ENCODE assay signal across 14 cellular contexts in genomic region chr12:104275689-104276088, GRCh38. TPM values are rescaled to one million over a fixed set of nuclear protein-coding genes. Genes with fewer than 3 reads are reported as not detected.
DNase-seq lines count a peak whose midpoint lies in the region; ATAC-seq, FAIRE-seq and TF ChIP-seq lines count a peak whose summit lies in the region.
"Had no signal": no experiment of that assay in that cellular context is flagged by ENCODE, and none has a peak within 500 bp of the region (broad histone marks: within the 10 kb centered on the region; RNA-seq: fewer than 3 reads in every experiment).

No MANE protein-coding gene starts in this region.

- no peaks in the 10 kb centered on the region for H3K4me1 Mint-ChIP-seq in GM23338

- H3K4me3 Mint-ChIP-seq in GM23338, result no peak overlapping the region

- no peak for ATAC-seq in GM23338
- no peak for ATAC-seq in lower lobe of right lung
- ATAC-seq in HG02885 (IDR thresholded peaks at IDR 0.05; ENCODE audit: poor library complexity, unreplicated experiment), result no peak
- no peak for ATAC-seq in HG02973 (IDR thresholded peaks at IDR 0.05; ENCODE audit: unreplicated experiment)
- no peak for ATAC-seq in GM19324 (IDR thresholded peaks at IDR 0.05; ENCODE audit: low FRiP score, unreplicated experiment)

- H4K20me1 ChIP-seq in GM23338 (replicated peaks; ENCODE audit: insufficient read depth), result no peaks in the 10 kb centered on the region
- H4K20me1 ChIP-seq in OCI-LY3 (ENCODE audit: insufficient read depth, low read length), result no peaks in the 10 kb centered on the region

- H3K36me3 ChIP-seq in GM23338 (ENCODE audit: insufficient read depth) (no peaks in the 10 kb centered on the region), OCI-LY3 (replicated peaks; ENCODE audit: low read depth, low read length) (no peaks in the 10 kb centered on the region), lower lobe of right lung (no peaks in the 10 kb centered on the region)
- H3K36me3 ChIP-seq: cardiac muscle cell had no signal

- H3K9ac ChIP-seq in OCI-LY3 (ENCODE audit: low read length), result 0 out of 2 replicates have a peak overlapping the region, but pooled peaks have one; percentile 43

- H3K27me3 ChIP-seq in GM23338 (ENCODE audit: insufficient read depth) (no peaks in the 10 kb centered on the region), OCI-LY3 (ENCODE audit: low read depth, low read length) (no peaks in the 10 kb centered on the region), lower lobe of right lung (ENCODE audit: low read depth) (no peaks in the 10 kb centered on the region)
- H3K27me3 ChIP-seq: cardiac muscle cell had no signal

- H2AFZ ChIP-seq in GM23338 (peak overlapping the region; percentile 76; the same call in 1 of the 2 replicates), OCI-LY3 (ENCODE audit: low read depth, low read length) (peak overlapping the region; percentile 100)

- H3K4me2 ChIP-seq in GM23338, result no peak overlapping the region
- H3K4me2 ChIP-seq in OCI-LY3 (ENCODE audit: low read length), result peak overlapping the region; percentile 83

- H3K27ac Mint-ChIP-seq in GM23338, result no peak overlapping the region

- H3K79me2 ChIP-seq in GM23338 (replicated peaks; ENCODE audit: insufficient read depth), result no peaks in the 10 kb centered on the region
- H3K79me2 ChIP-seq in OCI-LY3 (ENCODE audit: low read length), result no peaks in the 10 kb centered on the region

- no peaks in the 10 kb centered on the region for H3K9me3 Mint-ChIP-seq in GM23338

- H3F3A ChIP-seq in GM23338 (replicated peaks; ENCODE audit: low read depth), result no peaks in the 10 kb centered on the region

- in situ Hi-C loops in Caki2 (cut with HindIII; ENCODE audit: low pct_unique_long_range_greater_than_20kb, low sequenced_read_pairs), result no loop called here

- H3K9me3 ChIP-seq in OCI-LY3 (ENCODE audit: insufficient read depth, low read length), result no peaks in the 10 kb centered on the region
- H3K9me3 ChIP-seq in lower lobe of right lung, result no peaks in the 10 kb centered on the region

- no peak for FAIRE-seq in D721Med (lab: Jason Lieb, UNC)
- FAIRE-seq: kidney had no signal

- TF ChIP-seq CTCF in GM23338 (conservative IDR thresholded peaks at IDR 0.05; ENCODE audit: low read depth in 2 of 2), result no peak
- TF ChIP-seq CTCF in OCI-LY3 (IDR thresholded peaks at IDR 0.05; ENCODE audit: low read depth, low read length), result no peak
- no peak for TF ChIP-seq CTCF in lower lobe of right lung (IDR thresholded peaks at IDR 0.05)
- TF ChIP-seq CTCF in D721Med (IDR thresholded peaks at IDR 0.05; ENCODE audit: insufficient read depth, missing control alignments), result no peak

- H3K36me3 Mint-ChIP-seq in GM23338 (ENCODE audit: low read depth), result no peaks in the 10 kb centered on the region

- no peaks in the 10 kb centered on the region for H3K9me2 ChIP-seq in GM23338 (ENCODE audit: insufficient read depth)

- DNase-seq in Caki2 (ENCODE audit: low read depth), result peak; percentile 73
- DNase-seq in GM23338 (ENCODE audit: low spot score), result no peak
- no peak for DNase-seq in lower lobe of right lung
- DNase-seq in D721Med (ENCODE audit: insufficient read length, low spot score), result no peak
- DNase-seq: EL; kidney; NCI-H2081 treated with DMSO at 0.1 percent for 48 hours; posterior cingulate gyrus; stimulated activated CD4-positive, alpha-beta T cell treated with anti-CD3 and anti-CD28 coated beads, Interleukin-2, amount 100 ng/mL, for 48 hours had no signal

- no peak overlapping the region for H3K27ac ChIP-seq in GM23338 (ENCODE audit: low read depth)
- no peak overlapping the region for H3K27ac ChIP-seq in OCI-LY3 (ENCODE audit: low read length)
- H3K27ac ChIP-seq in lower lobe of right lung, result peak overlapping the region; percentile 69
- H3K27ac ChIP-seq: cardiac muscle cell had no signal

- H3K4me1 ChIP-seq in GM23338 (ENCODE audit: insufficient read depth) (no peaks in the 10 kb centered on the region; the same call in 1 of the 2 replicates), OCI-LY3 (ENCODE audit: low read length) (peaks cover 11% of the 10 kb centered on the region), lower lobe of right lung (no peaks in the 10 kb centered on the region)

- H3K4me3 ChIP-seq in GM23338, result no peak overlapping the region
- peak overlapping the region; percentile 70 for H3K4me3 ChIP-seq in OCI-LY3 (ENCODE audit: low read length)
- H3K4me3 ChIP-seq in lower lobe of right lung, result peak overlapping the region; percentile 21
- H3K4me3 ChIP-seq: cardiac muscle cell had no signal

- intact Hi-C loops in lower lobe of right lung (cut with DNase I), result no loop called here

- H3K27me3 Mint-ChIP-seq in GM23338 (ENCODE audit: insufficient read depth, low read depth, poor library complexity), result peaks cover 4% of the 10 kb centered on the region

TF ChIP-seq in GM23338, 12 proteins besides CTCF, POLR2A, EP300 and RAD21 (continues in another document):
- TF ChIP-seq CREB1 (CRISPR knock-in tag; IDR thresholded peaks at IDR 0.05; ENCODE audit: low read depth) (no peak), STAT1 (IDR thresholded peaks at IDR 0.05; ENCODE audit: unreplicated experiment) (no peak), ETS1 (IDR thresholded peaks at IDR 0.05) (no peak), EZH2 (IDR thresholded peaks at IDR 0.05; ENCODE audit: low read depth, unreplicated experiment) (no peak), REST (IDR thresholded peaks at IDR 0.05; ENCODE audit: unreplicated experiment) (no peak), ZNF331 (CRISPR knock-in tag; IDR thresholded peaks at IDR 0.05; ENCODE audit: low read depth) (no peak)

RNA-seq across cellular contexts. Expression of gene EID3, which starts 27.9 kb away (rescaled TPM):
- 4.9 and 6.8 TPM in 2 replicates for total RNA-seq in Caki2 (2014; rRNA removed; shearing (Covaris generic); ENCODE audit: low replicate concordance)
- 3.4 and 8.8 TPM in 2 replicates for total RNA-seq in GM23338 (2014; rRNA removed; shearing (Covaris generic))
- 3.3 and 3.9 TPM in 2 replicates for polyA plus RNA-seq in GM23338 (2016; fragmentation: Nextera tagmentation; extraction: Ambion mirVana)
- 3.3 TPM for total RNA-seq in lower lobe of right lung
